Comparison of ENCODE assay signal across 8 cellular contexts in genomic region chr6:35725721-35726438, GRCh38. TPM values are rescaled to one million over a fixed set of nuclear protein-coding genes. Genes with fewer than 3 reads are reported as not detected.
DNase-seq lines count a peak whose midpoint lies in the region; ATAC-seq and TF ChIP-seq lines count a peak whose summit lies in the region.

No MANE protein-coding gene starts in this region.

- no TSS peak for BruUV-seq in IMR-90 (replicated peaks; lab: Mats Ljungman, UMichigan)

- H3K4me2 ChIP-seq in IMR-90 (ENCODE audit: low read depth, low read length) = no peak overlapping the region

- H2AK5ac ChIP-seq in IMR-90 (ENCODE audit: low read depth, low read length) = peak overlapping the region; percentile 65; the same call in 1 of the 2 replicates

- in situ Hi-C loops in IMR-90 (cut with MboI; ENCODE audit: low sequenced_read_pairs) = loop anchor here (5.0 to 25.0 kb wide), 2 partner anchors 34 to 414 kb away; no protein-coding TSS in a partner anchor

- no peaks in the 10 kb centered on the region for H3K9me3 Mint-ChIP-seq in activated naive CD8-positive, alpha-beta T cell treated with anti-CD3 and anti-CD28 coated beads, Interleukin-2, amount 50 U/mL, for 24 hours
- no peaks in the 10 kb centered on the region for H3K9me3 Mint-ChIP-seq in stimulated activated effector memory CD8-positive, alpha-beta T cell treated with anti-CD3 and anti-CD28 coated beads, Interleukin-12 subunit alpha, Interleukin-12 subunit beta, amount 100 ng/mL, for 72 hours

- no peaks in the 10 kb centered on the region for H3K79me1 ChIP-seq in IMR-90 (ENCODE audit: low read depth in 1 of 2, low read length in 2 of 2)

- H3K27me3 ChIP-seq in IMR-90 (ENCODE audit: control insufficient read depth, insufficient read depth, low read length) = no peaks in the 10 kb centered on the region

- dilution Hi-C loops in IMR-90 (cut with HindIII; ENCODE audit: low sequenced_read_pairs, unreplicated experiment) = no loop called here

- no peaks in the 10 kb centered on the region for H3K36me3 Mint-ChIP-seq in activated naive CD8-positive, alpha-beta T cell treated with anti-CD3 and anti-CD28 coated beads, Interleukin-2, amount 50 U/mL, for 24 hours (ENCODE audit: low read depth)
- H3K36me3 Mint-ChIP-seq in stimulated activated effector memory CD8-positive, alpha-beta T cell treated with anti-CD3 and anti-CD28 coated beads, Interleukin-12 subunit alpha, Interleukin-12 subunit beta, amount 100 ng/mL, for 72 hours = no peaks in the 10 kb centered on the region

- intact Hi-C loops in IMR-90 (cut with micrococcal nuclease) = no loop called here

- no peak for TF ChIP-seq RAD21 in IMR-90 (IDR thresholded peaks at IDR 0.05; ENCODE audit: low read length)

- no peak overlapping the region for H3K23ac ChIP-seq in IMR-90 (ENCODE audit: low read depth, low read length)

- CTCF ChIA-PET in IMR-90 (lab: Yijun Ruan, JAX) = interaction anchor here (0.9 kb wide), 1 partner anchor 152 kb away, joined by 3 read pairs; no protein-coding TSS in a partner anchor

- H3K36me3 ChIP-seq in IMR-90 (ENCODE audit: control insufficient read depth, insufficient read depth, low read length) = no peaks in the 10 kb centered on the region

- no peak overlapping the region for H4K8ac ChIP-seq in IMR-90 (ENCODE audit: low read depth in 2 of 2, low read length in 2 of 2)

- H3K14ac ChIP-seq in IMR-90 (replicated peaks; ENCODE audit: low read depth, low read length) = no peak overlapping the region

- H2BK15ac ChIP-seq in IMR-90 (ENCODE audit: low read depth, low read length) = no peak overlapping the region

- peaks cover 79% of the 10 kb centered on the region for H3K4me1 Mint-ChIP-seq in activated naive CD8-positive, alpha-beta T cell treated with anti-CD3 and anti-CD28 coated beads, Interleukin-2, amount 50 U/mL, for 24 hours
- peaks cover 60% of the 10 kb centered on the region for H3K4me1 Mint-ChIP-seq in stimulated activated effector memory CD8-positive, alpha-beta T cell treated with anti-CD3 and anti-CD28 coated beads, Interleukin-12 subunit alpha, Interleukin-12 subunit beta, amount 100 ng/mL, for 72 hours

- no peak overlapping the region for H3K56ac ChIP-seq in IMR-90 (ENCODE audit: extremely low read depth, insufficient read depth, low read length)

- no peak overlapping the region for H3K4me3 Mint-ChIP-seq in activated naive CD8-positive, alpha-beta T cell treated with anti-CD3 and anti-CD28 coated beads, Interleukin-2, amount 50 U/mL, for 24 hours
- peak overlapping the region; percentile 66 for H3K4me3 Mint-ChIP-seq in stimulated activated effector memory CD8-positive, alpha-beta T cell treated with anti-CD3 and anti-CD28 coated beads, Interleukin-12 subunit alpha, Interleukin-12 subunit beta, amount 100 ng/mL, for 72 hours

- H4K5ac ChIP-seq in IMR-90 (ENCODE audit: low read depth, low read length) = no peak overlapping the region

- H3K9me1 ChIP-seq in IMR-90 (ENCODE audit: insufficient read depth, low read length) = peaks cover 10% of the 10 kb centered on the region

- no peak overlapping the region for H4K91ac ChIP-seq in IMR-90 (ENCODE audit: insufficient read depth, low read depth, low read length)

- POLR2A ChIA-PET in IMR-90 (lab: Charles Lee; ENCODE audit: unreplicated experiment) = no interaction called here

- H3K27ac ChIP-seq in IMR-90 (ENCODE audit: insufficient read depth, low read length) = no peak overlapping the region

- H3K4me1 ChIP-seq in IMR-90 (ENCODE audit: control insufficient read depth, insufficient read depth, low read length) = peaks cover 16% of the 10 kb centered on the region

- H2AK9ac ChIP-seq in IMR-90 (replicated peaks; ENCODE audit: low read depth, low read length, poor library complexity) = peak overlapping the region; percentile 37

- ATAC-seq in IMR-90 (ENCODE audit: low read depth) (no peak), GM18517 (IDR thresholded peaks at IDR 0.05; ENCODE audit: unreplicated experiment) (no peak), HG03432 (IDR thresholded peaks at IDR 0.05; ENCODE audit: unreplicated experiment) (no peak)
- ATAC-seq in activated naive CD8-positive, alpha-beta T cell treated with anti-CD3 and anti-CD28 coated beads, Interleukin-2, amount 50 U/mL, for 24 hours = peak; percentile 26
- ATAC-seq in stimulated activated effector memory CD8-positive, alpha-beta T cell treated with anti-CD3 and anti-CD28 coated beads, Interleukin-12 subunit alpha, Interleukin-12 subunit beta, amount 100 ng/mL, for 72 hours = peak; percentile 4

- H3K18ac ChIP-seq in IMR-90 (ENCODE audit: low read depth, low read length) = no peak overlapping the region

- H3K27me3 Mint-ChIP-seq in activated naive CD8-positive, alpha-beta T cell treated with anti-CD3 and anti-CD28 coated beads, Interleukin-2, amount 50 U/mL, for 24 hours = peaks cover 2% of the 10 kb centered on the region

- H3K27ac Mint-ChIP-seq in activated naive CD8-positive, alpha-beta T cell treated with anti-CD3 and anti-CD28 coated beads, Interleukin-2, amount 50 U/mL, for 24 hours = peak overlapping the region; percentile 71
- peak overlapping the region; percentile 86 for H3K27ac Mint-ChIP-seq in stimulated activated effector memory CD8-positive, alpha-beta T cell treated with anti-CD3 and anti-CD28 coated beads, Interleukin-12 subunit alpha, Interleukin-12 subunit beta, amount 100 ng/mL, for 72 hours

- peak overlapping the region; percentile 2 for H2AFZ ChIP-seq in IMR-90 (replicated peaks; ENCODE audit: low read length, poor library complexity)

- no peaks in the 10 kb centered on the region for H3K9me3 ChIP-seq in IMR-90 (ENCODE audit: control insufficient read depth, insufficient read depth, low read length)

- no peak for DNase-seq in IMR-90
- no peak for DNase-seq in activated naive CD8-positive, alpha-beta T cell treated with anti-CD3 and anti-CD28 coated beads, Interleukin-2, amount 50 U/mL, for 24 hours
- DNase-seq in iris pigment epithelial cell (ENCODE audit: low read depth) = peak; percentile 73
- DNase-seq in stimulated activated effector memory CD8-positive, alpha-beta T cell treated with anti-CD3 and anti-CD28 coated beads, Interleukin-12 subunit alpha, Interleukin-12 subunit beta, amount 100 ng/mL, for 72 hours (ENCODE audit: low spot score in 2 of 2) = peak in 1 of 2 donors; percentile 65
- no peak for DNase-seq in NCI-H1048 (lab: John Stamatoyannopoulos, UW)
- DNase-seq in SK-N-DZ (ENCODE audit: low spot score) = no peak

- no peak for TF ChIP-seq CTCF in IMR-90 (conservative IDR thresholded peaks at IDR 0.05; ENCODE audit: low read depth, low read length)

- WGBS in IMR-90 (ENCODE audit: extremely low coverage in 2 of 2, insufficient read length in 1 of 2), 2 experiments = 73% methylated on average over 2 of the region's 11 CpGs; no CpG with 5 or more reads in 1 of the 2 experiments

- no peaks in the 10 kb centered on the region for H4K20me1 ChIP-seq in IMR-90 (ENCODE audit: insufficient read depth, low read length)

- no peak for TF ChIP-seq POLR2A in IMR-90 (IDR thresholded peaks at IDR 0.05; ENCODE audit: low read depth, low read length)

- no peak overlapping the region for H3K4me3 ChIP-seq in IMR-90 (ENCODE audit: insufficient read depth, low read depth, low read length)

- H2BK20ac ChIP-seq in IMR-90 (ENCODE audit: low read depth, low read length) = no peak overlapping the region

- H2BK120ac ChIP-seq in IMR-90 (ENCODE audit: low read depth, low read length) = no peak overlapping the region

- no peak overlapping the region; the same call in 1 of the 2 replicates for H3K4ac ChIP-seq in IMR-90 (ENCODE audit: low read depth, low read length)

- H3K9ac ChIP-seq in IMR-90 (ENCODE audit: low read depth, low read length) = no peak overlapping the region

- H2BK5ac ChIP-seq in IMR-90 (ENCODE audit: low read depth, low read length, poor library complexity, severe bottlenecking) = no peak overlapping the region

TF ChIP-seq in IMR-90, 13 proteins besides CTCF, POLR2A, EP300 and RAD21 (continues in another document):
- TF ChIP-seq MXI1 (IDR thresholded peaks at IDR 0.05; ENCODE audit: borderline replicate concordance, low read depth, low read length) = no peak
- no peak for TF ChIP-seq MAFK (IDR thresholded peaks at IDR 0.05; ENCODE audit: low read depth, low read length)
- TF ChIP-seq SMC3 (IDR thresholded peaks at IDR 0.05; ENCODE audit: low read depth, low read length) = no peak

RNA-seq across cellular contexts. Expression of gene ARMC12, which starts 11.0 kb away (rescaled TPM):
- 0.18 and 0.28 TPM in 2 replicates for total RNA-seq in IMR-90 (2012; rRNA removed)
- 0.56 and 0.74 TPM in 2 replicates for polyA plus RNA-seq in IMR-90 (2012; rRNA removed)
- polyA plus RNA-seq in IMR-90 (2012; cell fraction: cytosol; rRNA removed) = 0.16 and 0.30 TPM in 2 replicates
- polyA plus RNA-seq in IMR-90 (2012; cell fraction: nucleus; rRNA removed; ENCODE audit: low replicate concordance) = 6.9 and 8.4 TPM in 2 replicates
- polyA plus RNA-seq in SK-N-DZ (2014; cell fraction: cytosol; rRNA removed) = 0.56 and 0.57 TPM in 2 replicates
- polyA plus RNA-seq in SK-N-DZ (2014; cell fraction: nucleus; rRNA removed) = 3.1 and 5.5 TPM in 2 replicates

RNA-seq across cellular contexts. Expression of gene FKBP5, which starts 37.2 kb away (rescaled TPM):
- total RNA-seq in IMR-90 (2012; rRNA removed) = 7.0 and 10.0 TPM in 2 replicates
- polyA plus RNA-seq in IMR-90 (2012; rRNA removed) = 5.6 and 6.8 TPM in 2 replicates
- polyA plus RNA-seq in IMR-90 (2012; cell fraction: cytosol; rRNA removed) = 1.2 and 2.7 TPM in 2 replicates
- 0.62 and 3.4 TPM in 2 replicates for polyA plus RNA-seq in IMR-90 (2012; cell fraction: nucleus; rRNA removed; ENCODE audit: low replicate concordance)
- 12.7 and 14.1 TPM in 2 replicates for polyA plus RNA-seq in SK-N-DZ (2014; cell fraction: cytosol; rRNA removed)
- 7.2 and 17.9 TPM in 2 replicates for polyA plus RNA-seq in SK-N-DZ (2014; cell fraction: nucleus; rRNA removed)

RNA-seq across cellular contexts. Expression of gene CLPSL2, which starts 50.5 kb away (rescaled TPM):
- not detected in 2 replicates for total RNA-seq in IMR-90 (2012; rRNA removed)
- polyA plus RNA-seq in IMR-90 (2012; rRNA removed) = not detected in 2 replicates
- 0.76 TPM in 1 of 2 replicates, not detected in the other for polyA plus RNA-seq in IMR-90 (2012; cell fraction: cytosol; rRNA removed)
- polyA plus RNA-seq in IMR-90 (2012; cell fraction: nucleus; rRNA removed; ENCODE audit: low replicate concordance) = not detected in 2 replicates
- polyA plus RNA-seq in SK-N-DZ (2014; cell fraction: cytosol; rRNA removed) = not detected in 2 replicates
- not detected in 2 replicates for polyA plus RNA-seq in SK-N-DZ (2014; cell fraction: nucleus; rRNA removed)

RNA-seq across cellular contexts. Expression of gene CLPSL1, which starts 54.9 kb away (rescaled TPM):
- not detected in 2 replicates for total RNA-seq in IMR-90 (2012; rRNA removed)
- polyA plus RNA-seq in IMR-90 (2012; rRNA removed) = not detected in 2 replicates
- polyA plus RNA-seq in IMR-90 (2012; cell fraction: cytosol; rRNA removed) = not detected in 2 replicates
- polyA plus RNA-seq in IMR-90 (2012; cell fraction: nucleus; rRNA removed; ENCODE audit: low replicate concordance) = not detected in 2 replicates
- not detected in 2 replicates for polyA plus RNA-seq in SK-N-DZ (2014; cell fraction: cytosol; rRNA removed)
- polyA plus RNA-seq in SK-N-DZ (2014; cell fraction: nucleus; rRNA removed) = not detected in 2 replicates

Comparison
In these comparisons a context has a peak if more than half of its experiments do, and no peak if none do; other contexts are left out.
1. ATAC-seq: peak in activated naive CD8-positive, alpha-beta T cell treated with anti-CD3 and anti-CD28 coated beads, Interleukin-2, amount 50 U/mL, for 24 hours (single experiment) and stimulated activated effector memory CD8-positive, alpha-beta T cell treated with anti-CD3 and anti-CD28 coated beads, Interleukin-12 subunit alpha, Interleukin-12 subunit beta, amount 100 ng/mL, for 72 hours (single experiment); none in IMR-90 (single experiment), GM18517 (single experiment) and HG03432 (single experiment).